32 cellular contexts compared by ENCODE assay signal in genomic region chr12:7352661-7353060, GRCh38. TPM values are rescaled to one million over a fixed set of nuclear protein-coding genes. Genes with fewer than 3 reads are reported as not detected.
"Had no signal": no experiment of that assay in that cellular context is flagged by ENCODE, and none has a peak within 500 bp of the region (broad histone marks: within the 10 kb centered on the region; RNA-seq: fewer than 3 reads in every experiment).

No MANE protein-coding gene starts in this region.

- H3K27ac Mint-ChIP-seq: mesothelial cell of epicardium, naive B cell had no signal

- H3K4me1 Mint-ChIP-seq: mesothelial cell of epicardium, naive B cell had no signal

- H3K4me3 Mint-ChIP-seq: mesothelial cell of epicardium, naive B cell had no signal

- FAIRE-seq: colon, endothelial cell of umbilical vein, islet of Langerhans, keratinocyte had no signal

- H3K27me3 ChIP-seq: dorsolateral prefrontal cortex, esophagus squamous epithelium, gastrocnemius medialis had no signal

- H3K4me3 ChIP-seq: coronary artery, dorsolateral prefrontal cortex, esophagus squamous epithelium, gastrocnemius medialis, heart right ventricle, left lung, lower lobe of right lung, mucosa of descending colon had no signal

- H3K36me3 ChIP-seq: esophagus squamous epithelium, gastrocnemius medialis, left lung, lower lobe of right lung had no signal

- H3K9me3 Mint-ChIP-seq: mesothelial cell of epicardium, naive B cell had no signal

- H3K27ac ChIP-seq: coronary artery, dorsolateral prefrontal cortex, esophagus squamous epithelium, gastrocnemius medialis, heart right ventricle, left lung, lower lobe of right lung had no signal

- H3K36me3 Mint-ChIP-seq: mesothelial cell of epicardium, naive B cell had no signal

- ATAC-seq: esophagus mucosa, gastrocnemius medialis, heart right ventricle, left cardiac atrium, left lung, left ventricle myocardium superior, lower lobe of right lung, mucosa of descending colon had no signal

- H3K9me3 ChIP-seq: esophagus squamous epithelium, gastrocnemius medialis, heart right ventricle, left lung, lower lobe of right lung, mucosa of descending colon had no signal

- DNase-seq: dermis blood vessel endothelial cell; dorsolateral prefrontal cortex; effector CD4-positive, alpha-beta T cell; effector memory CD4-positive, alpha-beta T cell; esophagus squamous epithelium; foreskin fibroblast; foreskin melanocyte; gastrocnemius medialis; glutamatergic neuron; head of caudate nucleus; heart right ventricle; hippocampal formation; left cardiac atrium; left lung; left ventricle myocardium superior; lower lobe of right lung; mesenchymal stem cell; mucosa of descending colon; naive B cell had no signal

- H3K4me1 ChIP-seq: esophagus squamous epithelium, gastrocnemius medialis, left lung, lower lobe of right lung had no signal

RNA-seq across cellular contexts. Expression of gene ACSM4, which starts 48.8 kb away (rescaled TPM):
- total RNA-seq: dermis blood vessel endothelial cell, dorsolateral prefrontal cortex, endothelial cell of umbilical vein, epithelial cell of proximal tubule, esophagus mucosa, esophagus squamous epithelium, gastrocnemius medialis, glomerular endothelial cell, heart right ventricle, kidney epithelial cell, left cardiac atrium, left lung, left ventricle myocardium superior, lower lobe of right lung, lung microvascular endothelial cell, mesenteric fat pad, mesothelial cell of epicardium, mucosa of descending colon, myocyte had no signal
- polyA plus RNA-seq: endothelial cell of umbilical vein, heart right ventricle, keratinocyte had no signal
